Comparison of ENCODE assay signal across 8 cellular contexts in the genomic region with DNA sequence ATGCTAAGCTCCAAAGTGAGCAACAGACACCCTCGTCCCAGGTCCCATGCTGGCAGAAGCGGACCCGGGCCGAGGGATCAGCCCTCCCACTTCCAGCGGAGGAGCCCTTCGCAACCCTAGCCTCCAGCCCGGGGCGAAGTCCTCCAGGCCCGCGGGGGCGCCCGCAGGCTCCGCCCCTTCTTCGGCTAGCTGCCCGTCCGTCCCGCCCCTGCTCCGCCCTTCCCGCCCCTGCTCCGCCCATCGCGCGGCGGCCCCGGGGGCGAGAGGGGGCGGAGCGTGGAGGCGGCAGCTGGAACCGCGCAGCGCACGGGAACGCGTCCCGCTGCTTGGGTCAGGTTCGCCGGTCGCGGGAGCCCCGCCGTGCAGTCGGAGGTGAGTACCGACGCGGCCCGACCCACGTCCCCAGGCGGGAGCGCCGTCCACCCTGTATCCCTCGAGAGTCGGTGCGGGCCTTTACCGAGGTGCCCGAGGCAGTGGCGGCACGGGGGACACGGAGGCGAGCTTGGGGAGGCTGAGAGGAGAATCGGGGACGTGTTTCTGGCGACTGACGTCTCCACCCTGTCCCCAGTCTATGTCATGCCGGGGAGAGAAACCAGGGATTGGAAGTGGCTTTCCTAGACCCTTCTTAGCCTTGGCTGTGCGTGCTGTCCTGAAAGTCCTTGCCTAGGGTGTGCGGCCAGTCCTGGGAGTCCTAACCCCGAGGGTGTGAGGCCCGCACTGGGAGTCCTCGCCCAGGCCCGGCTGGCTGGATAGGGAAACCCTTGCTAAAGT.
DNase-seq lines count a peak whose midpoint lies in the region; ATAC-seq and TF ChIP-seq lines count a peak whose summit lies in the region.

A gene (plus strand): TSS at position 280 of the 771 bp plus-strand sequence. CDS start 20,864 bp downstream, outside the sequence.

- H3K4me1 ChIP-seq in DOHH2 (ENCODE audit: control insufficient read depth, low read length): peaks cover 15% of the 10 kb centered on the region

- H3K79me2 ChIP-seq in DOHH2 (ENCODE audit: control insufficient read depth, low read length): no peaks in the 10 kb centered on the region

- H3K36me3 Mint-ChIP-seq in nephron (ENCODE audit: low read depth): no peaks in the 10 kb centered on the region

- H3K4me2 ChIP-seq in DOHH2 (ENCODE audit: low read length): peak within 1 kb of the TSS; percentile 74

- peak within 1 kb of the TSS; percentile 21 to 97 (median 69) for H3K27ac Mint-ChIP-seq in nephron

- H3K9me3 ChIP-seq in DOHH2 (ENCODE audit: control insufficient read depth, insufficient read depth, low read length): no peaks in the 10 kb centered on the region

- peaks cover 16% of the 10 kb centered on the region for H3K4me1 Mint-ChIP-seq in nephron

- H4K20me1 ChIP-seq in DOHH2 (ENCODE audit: control insufficient read depth, insufficient read depth, low read depth, low read length): no peaks in the 10 kb centered on the region

- DNase-seq in RPMI8226 (peak; percentile 84), fibroblast of pulmonary artery (ENCODE audit: low read depth) (peak; percentile 85)
- peak; percentile 79 for DNase-seq in activated T-helper 9 cell treated with anti-CD3 and anti-CD28 coated beads, Interleukin-2, amount 50 U/mL, for 16 hours (ENCODE audit: low read depth)
- DNase-seq in stimulated activated naive CD8-positive, alpha-beta T cell treated with anti-CD3 and anti-CD28 coated beads, Interleukin-15, Interleukin-2, amounts not matched to agents 100 U/mL and 50 U/mL, for 24 hours: peak; percentile 91

- H3K9me2 ChIP-seq in DOHH2 (replicated peaks; ENCODE audit: control insufficient read depth, low read length): no peaks in the 10 kb centered on the region

- no peak within 1 kb of the TSS for H3K27ac ChIP-seq in DOHH2 (ENCODE audit: low read depth, low read length)

- TF ChIP-seq EP300 in Ishikawa (IDR thresholded peaks at IDR 0.05; ENCODE audit: borderline replicate concordance): no peak

- no peaks in the 10 kb centered on the region for H3F3A ChIP-seq in DOHH2 (ENCODE audit: control insufficient read depth, insufficient read depth)

- no peaks in the 10 kb centered on the region for H3K9me3 Mint-ChIP-seq in nephron

- H3K36me3 ChIP-seq in DOHH2 (ENCODE audit: control insufficient read depth, low read length): no peaks in the 10 kb centered on the region

- TF ChIP-seq CTCF in DOHH2 (IDR thresholded peaks at IDR 0.05; ENCODE audit: low read depth, low read length, poor library complexity, severe bottlenecking) (peak; percentile 18), fibroblast of pulmonary artery (IDR thresholded peaks at IDR 0.05; ENCODE audit: low read length, missing control alignments) (no peak), nephron (IDR thresholded peaks at IDR 0.05; ENCODE audit: unreplicated experiment in 3 of 3) (no peak)

- peak; percentile 98 for ATAC-seq in GM21717 (IDR thresholded peaks at IDR 0.05; ENCODE audit: unreplicated experiment)
- peak; percentile 91 for ATAC-seq in stimulated activated naive CD8-positive, alpha-beta T cell treated with anti-CD3 and anti-CD28 coated beads, Interleukin-15, Interleukin-2, amounts not matched to agents 100 U/mL and 50 U/mL, for 24 hours

- H3K27me3 Mint-ChIP-seq in nephron (ENCODE audit: low read depth): peaks cover 40% of the 10 kb centered on the region

- H3K4me3 ChIP-seq in DOHH2 (ENCODE audit: low read length): peak within 1 kb of the TSS; percentile 78
- H3K4me3 ChIP-seq in fibroblast of pulmonary artery (replicated peaks; ENCODE audit: low read depth, low read length): peak within 1 kb of the TSS; percentile 75

- TF ChIP-seq RAD21 in Ishikawa (IDR thresholded peaks at IDR 0.05; ENCODE audit: low read depth): no peak

- H3K4me3 Mint-ChIP-seq in nephron: peak within 1 kb of the TSS; percentile 92 to 96 (median 94)

- peaks cover 35% of the 10 kb centered on the region for H3K27me3 ChIP-seq in DOHH2 (ENCODE audit: control insufficient read depth, low read length)

TF ChIP-seq in Ishikawa, 13 proteins besides CTCF, POLR2A, EP300 and RAD21:
- TF ChIP-seq FOXM1 (IDR thresholded peaks at IDR 0.05; ENCODE audit: borderline replicate concordance, low read depth): no peak
- TF ChIP-seq, protein P1, sequence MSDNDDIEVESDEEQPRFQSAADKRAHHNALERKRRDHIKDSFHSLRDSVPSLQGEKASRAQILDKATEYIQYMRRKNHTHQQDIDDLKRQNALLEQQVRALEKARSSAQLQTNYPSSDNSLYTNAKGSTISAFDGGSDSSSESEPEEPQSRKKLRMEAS (IDR thresholded peaks at IDR 0.05): peak; percentile 32
- peak; percentile 82 for TF ChIP-seq EGR1 (IDR thresholded peaks at IDR 0.05)
- peak; percentile 33 for TF ChIP-seq TAF1 (IDR thresholded peaks at IDR 0.05; ENCODE audit: low read depth)
- TF ChIP-seq, protein P2, sequence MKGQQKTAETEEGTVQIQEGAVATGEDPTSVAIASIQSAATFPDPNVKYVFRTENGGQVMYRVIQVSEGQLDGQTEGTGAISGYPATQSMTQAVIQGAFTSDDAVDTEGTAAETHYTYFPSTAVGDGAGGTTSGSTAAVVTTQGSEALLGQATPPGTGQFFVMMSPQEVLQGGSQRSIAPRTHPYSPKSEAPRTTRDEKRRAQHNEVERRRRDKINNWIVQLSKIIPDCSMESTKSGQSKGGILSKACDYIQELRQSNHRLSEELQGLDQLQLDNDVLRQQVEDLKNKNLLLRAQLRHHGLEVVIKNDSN (IDR thresholded peaks at IDR 0.05): no peak
- 0 out of 2 replicates have a peak, but pooled peaks have one; percentile 5 for TF ChIP-seq ZBTB7A (IDR thresholded peaks at IDR 0.05; ENCODE audit: low read depth)
